In the genomic region with DNA sequence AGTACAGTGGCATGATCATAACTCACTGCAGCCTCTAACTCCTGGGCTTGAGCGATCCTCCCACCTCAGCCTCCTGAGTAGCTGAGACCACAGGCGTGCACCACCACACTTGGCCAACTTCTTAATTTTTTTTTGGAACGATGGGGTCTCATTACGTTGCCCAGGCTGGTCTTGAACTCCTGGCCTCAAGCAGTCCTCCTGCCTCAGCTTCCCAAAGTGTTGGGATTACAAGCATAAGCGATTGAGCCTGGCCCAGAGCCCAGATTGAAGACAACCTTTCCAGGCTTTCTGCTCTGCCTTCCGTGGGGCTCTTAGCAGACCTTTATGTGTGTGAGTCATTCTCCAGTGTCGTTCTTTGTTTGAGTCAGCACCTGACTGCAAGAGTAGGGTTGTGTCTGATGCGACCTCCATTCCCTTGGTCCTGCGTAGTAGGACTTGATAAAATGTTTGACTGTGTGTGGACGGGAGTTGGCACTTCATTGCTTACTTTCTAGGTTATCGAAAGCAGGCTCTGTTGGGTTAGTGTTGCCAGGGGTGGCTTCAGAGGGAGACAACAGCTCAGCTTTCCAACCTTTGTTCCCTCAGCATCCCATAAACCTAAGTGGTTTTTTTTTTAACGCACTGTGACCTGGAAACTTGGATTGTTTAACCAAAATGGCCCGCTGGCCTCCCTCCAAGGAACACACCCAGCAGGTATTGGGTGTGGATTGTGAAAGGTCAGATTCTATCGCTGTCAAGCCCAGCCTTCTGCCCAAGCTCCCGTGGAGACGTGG, we compare ENCODE assay signal across 1 cellular context.
TF ChIP-seq lines count a peak whose summit lies in the region.

No MANE protein-coding gene starts in this region.

TF ChIP-seq in A549, 52 proteins besides CTCF, POLR2A, EP300 and RAD21 (continued from another document):
- TF ChIP-seq GATA3 (IDR thresholded peaks at IDR 0.05; ENCODE audit: borderline replicate concordance): peak; percentile 81
- TF ChIP-seq, protein P1, sequence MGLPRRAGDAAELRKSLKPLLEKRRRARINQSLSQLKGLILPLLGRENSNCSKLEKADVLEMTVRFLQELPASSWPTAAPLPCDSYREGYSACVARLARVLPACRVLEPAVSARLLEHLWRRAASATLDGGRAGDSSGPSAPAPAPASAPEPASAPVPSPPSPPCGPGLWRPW (IDR thresholded peaks at IDR 0.05): no peak
- no peak for TF ChIP-seq RCOR1 (IDR thresholded peaks at IDR 0.05; ENCODE audit: low read depth, low read length)
- no peak for TF ChIP-seq SREBF2 (IDR thresholded peaks at IDR 0.05)
- TF ChIP-seq HOXB5 (CRISPR knock-in tag; IDR thresholded peaks at IDR 0.05): no peak
- TF ChIP-seq TFCP2L1 (CRISPR knock-in tag; IDR thresholded peaks at IDR 0.05): no peak
- no peak for TF ChIP-seq ESRRA (IDR thresholded peaks at IDR 0.05; ENCODE audit: borderline replicate concordance, low read length)
- TF ChIP-seq FOSB (CRISPR knock-in tag; IDR thresholded peaks at IDR 0.05): no peak
- TF ChIP-seq PHF8 (IDR thresholded peaks at IDR 0.05; ENCODE audit: borderline replicate concordance, low read depth): no peak
- TF ChIP-seq FOSL2 (IDR thresholded peaks at IDR 0.05): peak; percentile 73
- TF ChIP-seq FOSL2 (CRISPR knock-in tag; IDR thresholded peaks at IDR 0.05): peak; percentile 87
- TF ChIP-seq JUN (IDR thresholded peaks at IDR 0.05): peak in 1 of 2 experiments; percentile 59; a peak in 1 of 5 replicates
- no peak for TF ChIP-seq ZNF302 (CRISPR knock-in tag; IDR thresholded peaks at IDR 0.05)
- TF ChIP-seq CEBPB (IDR thresholded peaks at IDR 0.05): peak in 1 of 2 experiments; percentile 64; a peak in 1 of 4 replicates
- TF ChIP-seq RNF2 (IDR thresholded peaks at IDR 0.05; ENCODE audit: borderline replicate concordance, low read depth): no peak
- no peak; the same call in 2 of the 3 replicates for TF ChIP-seq SMC3 (IDR thresholded peaks at IDR 0.05)
- peak; percentile 23; the same call in 1 of the 2 replicates for TF ChIP-seq JUNB (IDR thresholded peaks at IDR 0.05)
- TF ChIP-seq, protein P2, sequence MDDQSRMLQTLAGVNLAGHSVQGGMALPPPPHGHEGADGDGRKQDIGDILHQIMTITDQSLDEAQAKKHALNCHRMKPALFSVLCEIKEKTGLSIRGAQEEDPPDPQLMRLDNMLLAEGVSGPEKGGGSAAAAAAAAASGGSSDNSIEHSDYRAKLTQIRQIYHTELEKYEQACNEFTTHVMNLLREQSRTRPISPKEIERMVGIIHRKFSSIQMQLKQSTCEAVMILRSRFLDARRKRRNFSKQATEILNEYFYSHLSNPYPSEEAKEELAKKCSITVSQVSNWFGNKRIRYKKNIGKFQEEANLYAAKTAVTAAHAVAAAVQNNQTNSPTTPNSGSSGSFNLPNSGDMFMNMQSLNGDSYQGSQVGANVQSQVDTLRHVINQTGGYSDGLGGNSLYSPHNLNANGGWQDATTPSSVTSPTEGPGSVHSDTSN (IDR thresholded peaks at IDR 0.05): no peak
- TF ChIP-seq HOXB13 (CRISPR knock-in tag; IDR thresholded peaks at IDR 0.05; ENCODE audit: low read depth): no peak
- TF ChIP-seq, protein P3, sequence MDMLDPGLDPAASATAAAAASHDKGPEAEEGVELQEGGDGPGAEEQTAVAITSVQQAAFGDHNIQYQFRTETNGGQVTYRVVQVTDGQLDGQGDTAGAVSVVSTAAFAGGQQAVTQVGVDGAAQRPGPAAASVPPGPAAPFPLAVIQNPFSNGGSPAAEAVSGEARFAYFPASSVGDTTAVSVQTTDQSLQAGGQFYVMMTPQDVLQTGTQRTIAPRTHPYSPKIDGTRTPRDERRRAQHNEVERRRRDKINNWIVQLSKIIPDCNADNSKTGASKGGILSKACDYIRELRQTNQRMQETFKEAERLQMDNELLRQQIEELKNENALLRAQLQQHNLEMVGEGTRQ (IDR thresholded peaks at IDR 0.05): no peak
- no peak for TF ChIP-seq HOXA7 (CRISPR knock-in tag; IDR thresholded peaks at IDR 0.05)
- TF ChIP-seq, protein P4, sequence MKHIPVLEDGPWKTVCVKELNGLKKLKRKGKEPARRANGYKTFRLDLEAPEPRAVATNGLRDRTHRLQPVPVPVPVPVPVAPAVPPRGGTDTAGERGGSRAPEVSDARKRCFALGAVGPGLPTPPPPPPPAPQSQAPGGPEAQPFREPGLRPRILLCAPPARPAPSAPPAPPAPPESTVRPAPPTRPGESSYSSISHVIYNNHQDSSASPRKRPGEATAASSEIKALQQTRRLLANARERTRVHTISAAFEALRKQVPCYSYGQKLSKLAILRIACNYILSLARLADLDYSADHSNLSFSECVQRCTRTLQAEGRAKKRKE (CRISPR knock-in tag; IDR thresholded peaks at IDR 0.05; ENCODE audit: low read depth): no peak
- no peak for TF ChIP-seq CHD4 (IDR thresholded peaks at IDR 0.05; ENCODE audit: borderline replicate concordance)
- TF ChIP-seq ZFP36 (IDR thresholded peaks at IDR 0.05; ENCODE audit: borderline replicate concordance, partially characterized antibody): no peak
- TF ChIP-seq, protein P5, sequence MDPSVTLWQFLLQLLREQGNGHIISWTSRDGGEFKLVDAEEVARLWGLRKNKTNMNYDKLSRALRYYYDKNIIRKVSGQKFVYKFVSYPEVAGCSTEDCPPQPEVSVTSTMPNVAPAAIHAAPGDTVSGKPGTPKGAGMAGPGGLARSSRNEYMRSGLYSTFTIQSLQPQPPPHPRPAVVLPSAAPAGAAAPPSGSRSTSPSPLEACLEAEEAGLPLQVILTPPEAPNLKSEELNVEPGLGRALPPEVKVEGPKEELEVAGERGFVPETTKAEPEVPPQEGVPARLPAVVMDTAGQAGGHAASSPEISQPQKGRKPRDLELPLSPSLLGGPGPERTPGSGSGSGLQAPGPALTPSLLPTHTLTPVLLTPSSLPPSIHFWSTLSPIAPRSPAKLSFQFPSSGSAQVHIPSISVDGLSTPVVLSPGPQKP (IDR thresholded peaks at IDR 0.05; ENCODE audit: low read depth, low read length): no peak
- TF ChIP-seq KDM5A (IDR thresholded peaks at IDR 0.05): no peak
- TF ChIP-seq, protein P6, sequence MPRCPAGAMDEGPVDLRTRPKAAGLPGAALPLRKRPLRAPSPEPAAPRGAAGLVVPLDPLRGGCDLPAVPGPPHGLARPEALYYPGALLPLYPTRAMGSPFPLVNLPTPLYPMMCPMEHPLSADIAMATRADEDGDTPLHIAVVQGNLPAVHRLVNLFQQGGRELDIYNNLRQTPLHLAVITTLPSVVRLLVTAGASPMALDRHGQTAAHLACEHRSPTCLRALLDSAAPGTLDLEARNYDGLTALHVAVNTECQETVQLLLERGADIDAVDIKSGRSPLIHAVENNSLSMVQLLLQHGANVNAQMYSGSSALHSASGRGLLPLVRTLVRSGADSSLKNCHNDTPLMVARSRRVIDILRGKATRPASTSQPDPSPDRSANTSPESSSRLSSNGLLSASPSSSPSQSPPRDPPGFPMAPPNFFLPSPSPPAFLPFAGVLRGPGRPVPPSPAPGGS (IDR thresholded peaks at IDR 0.05): 0 out of 3 replicates have a peak, but pooled peaks have one; percentile 34
- TF ChIP-seq, protein P7, sequence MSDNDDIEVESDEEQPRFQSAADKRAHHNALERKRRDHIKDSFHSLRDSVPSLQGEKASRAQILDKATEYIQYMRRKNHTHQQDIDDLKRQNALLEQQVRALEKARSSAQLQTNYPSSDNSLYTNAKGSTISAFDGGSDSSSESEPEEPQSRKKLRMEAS (IDR thresholded peaks at IDR 0.05): peak; percentile 49; the same call in 1 of the 2 replicates
- no peak for TF ChIP-seq HDAC2 (IDR thresholded peaks at IDR 0.05)
- TF ChIP-seq BHLHE40 (IDR thresholded peaks at IDR 0.05; ENCODE audit: low read depth, low read length): no peak
- TF ChIP-seq, protein P8, sequence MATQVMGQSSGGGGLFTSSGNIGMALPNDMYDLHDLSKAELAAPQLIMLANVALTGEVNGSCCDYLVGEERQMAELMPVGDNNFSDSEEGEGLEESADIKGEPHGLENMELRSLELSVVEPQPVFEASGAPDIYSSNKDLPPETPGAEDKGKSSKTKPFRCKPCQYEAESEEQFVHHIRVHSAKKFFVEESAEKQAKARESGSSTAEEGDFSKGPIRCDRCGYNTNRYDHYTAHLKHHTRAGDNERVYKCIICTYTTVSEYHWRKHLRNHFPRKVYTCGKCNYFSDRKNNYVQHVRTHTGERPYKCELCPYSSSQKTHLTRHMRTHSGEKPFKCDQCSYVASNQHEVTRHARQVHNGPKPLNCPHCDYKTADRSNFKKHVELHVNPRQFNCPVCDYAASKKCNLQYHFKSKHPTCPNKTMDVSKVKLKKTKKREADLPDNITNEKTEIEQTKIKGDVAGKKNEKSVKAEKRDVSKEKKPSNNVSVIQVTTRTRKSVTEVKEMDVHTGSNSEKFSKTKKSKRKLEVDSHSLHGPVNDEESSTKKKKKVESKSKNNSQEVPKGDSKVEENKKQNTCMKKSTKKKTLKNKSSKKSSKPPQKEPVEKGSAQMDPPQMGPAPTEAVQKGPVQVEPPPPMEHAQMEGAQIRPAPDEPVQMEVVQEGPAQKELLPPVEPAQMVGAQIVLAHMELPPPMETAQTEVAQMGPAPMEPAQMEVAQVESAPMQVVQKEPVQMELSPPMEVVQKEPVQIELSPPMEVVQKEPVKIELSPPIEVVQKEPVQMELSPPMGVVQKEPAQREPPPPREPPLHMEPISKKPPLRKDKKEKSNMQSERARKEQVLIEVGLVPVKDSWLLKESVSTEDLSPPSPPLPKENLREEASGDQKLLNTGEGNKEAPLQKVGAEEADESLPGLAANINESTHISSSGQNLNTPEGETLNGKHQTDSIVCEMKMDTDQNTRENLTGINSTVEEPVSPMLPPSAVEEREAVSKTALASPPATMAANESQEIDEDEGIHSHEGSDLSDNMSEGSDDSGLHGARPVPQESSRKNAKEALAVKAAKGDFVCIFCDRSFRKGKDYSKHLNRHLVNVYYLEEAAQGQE (IDR thresholded peaks at IDR 0.05): no peak
- TF ChIP-seq CHD2 (IDR thresholded peaks at IDR 0.05; ENCODE audit: low read length, partially characterized antibody): no peak
- no peak for TF ChIP-seq ZC3H11A (IDR thresholded peaks at IDR 0.05)
- TF ChIP-seq FOXS1 (CRISPR knock-in tag; IDR thresholded peaks at IDR 0.05): no peak
- no peak for TF ChIP-seq RARB (CRISPR knock-in tag; IDR thresholded peaks at IDR 0.05)
- TF ChIP-seq CBX8 (IDR thresholded peaks at IDR 0.05): no peak
- no peak for TF ChIP-seq NFE2L2 (conservative IDR thresholded peaks at IDR 0.05; ENCODE audit: low read length)
- TF ChIP-seq EHF (CRISPR knock-in tag; IDR thresholded peaks at IDR 0.05): no peak
- TF ChIP-seq HEYL (CRISPR knock-in tag; IDR thresholded peaks at IDR 0.05): no peak
- TF ChIP-seq CBX2 (IDR thresholded peaks at IDR 0.05; ENCODE audit: borderline replicate concordance, low read depth): no peak
